Comparison of ENCODE assay signal across 14 cellular contexts in the genomic region with DNA sequence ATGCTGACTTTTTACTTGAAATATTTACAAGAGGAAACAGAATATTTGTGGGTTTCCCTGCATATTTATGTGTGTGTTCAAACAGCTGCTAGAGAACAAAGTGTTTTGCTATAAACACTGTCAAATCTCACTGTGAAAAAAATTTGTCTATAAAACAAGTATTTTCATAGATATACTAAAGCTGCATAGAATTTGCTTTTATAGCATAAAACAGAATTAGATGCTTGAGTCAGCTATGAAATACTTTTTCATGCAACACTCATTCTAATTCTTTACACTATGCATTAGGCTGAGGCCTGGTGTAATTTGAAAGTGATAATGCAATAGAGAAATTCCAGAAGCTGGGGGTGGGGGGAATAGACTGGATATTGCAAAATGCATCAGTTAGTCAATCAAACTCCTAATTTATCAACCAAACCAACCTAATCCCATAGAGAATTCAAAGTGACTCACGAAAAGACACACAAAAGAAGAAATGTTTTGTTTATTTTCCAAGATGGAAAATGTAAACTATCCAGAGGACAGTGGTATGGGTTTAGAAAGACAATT.
DNase-seq lines count a peak whose midpoint lies in the region; ATAC-seq and TF ChIP-seq lines count a peak whose summit lies in the region.
"Had no signal": no experiment of that assay in that cellular context is flagged by ENCODE, and none has a peak within 500 bp of the region (broad histone marks: within the 10 kb centered on the region; RNA-seq: fewer than 3 reads in every experiment).

No MANE protein-coding gene starts in this region.

- 0 out of 2 replicates have a peak, but pooled peaks cover 3% of the 10 kb centered on the region for H3K9me2 ChIP-seq in GM23248 (ENCODE audit: insufficient read depth)

- peak overlapping the region; percentile 70 for H3K27ac ChIP-seq in GM23248
- peak overlapping the region; percentile 72 for H3K27ac ChIP-seq in vagina
- H3K27ac ChIP-seq: HL-60 had no signal

- peak overlapping the region; percentile 39 for H3K4me2 ChIP-seq in GM23248 (ENCODE audit: unreplicated experiment)

- no peaks in the 10 kb centered on the region for H3K27me3 ChIP-seq in GM23248 (replicated peaks; ENCODE audit: insufficient read depth)
- no peaks in the 10 kb centered on the region for H3K27me3 ChIP-seq in vagina

- 7 to 14% methylated on average over 1 of the region's 1 CpG for WGBS in GM23248 (ENCODE audit: low coverage in 1 of 2, low lambda C conversion rate in 2 of 2, missing lambda C conversion rate in 2 of 2), 2 experiments

- H3K9me3 ChIP-seq in GM23248 (ENCODE audit: low read depth): no peaks in the 10 kb centered on the region
- H3K9me3 ChIP-seq in vagina: no peaks in the 10 kb centered on the region

- no peaks in the 10 kb centered on the region for H3K36me3 ChIP-seq in GM23248 (ENCODE audit: low read depth)
- H3K36me3 ChIP-seq in vagina: no peaks in the 10 kb centered on the region

- no peaks in the 10 kb centered on the region for H4K20me1 ChIP-seq in GM23248 (ENCODE audit: insufficient read depth)

- H3K79me2 ChIP-seq in GM23248 (ENCODE audit: insufficient read depth): no peaks in the 10 kb centered on the region

- no peak for ATAC-seq in GM19035 (IDR thresholded peaks at IDR 0.05; ENCODE audit: unreplicated experiment)
- ATAC-seq: activated CD8-positive, alpha-beta T cell treated with anti-CD3 and anti-CD28 coated beads for 36 hours; activated T-helper 17 cell treated with anti-CD3 and anti-CD28 coated beads, Interleukin-2, amount 50 U/mL, for 72 hours; stimulated activated naive CD8-positive, alpha-beta T cell treated with anti-CD3 and anti-CD28 coated beads, Interleukin-15, Interleukin-2, amounts not matched to agents 100 U/mL and 50 U/mL, for 24 hours had no signal

- TF ChIP-seq POLR2A in vagina (IDR thresholded peaks at IDR 0.05): no peak

- peaks cover 31% of the 10 kb centered on the region for H3F3A ChIP-seq in GM23248 (ENCODE audit: insufficient read depth)

- TF ChIP-seq CTCF in fibroblast of pulmonary artery (IDR thresholded peaks at IDR 0.05; ENCODE audit: low read length, missing control alignments) (no peak), vagina (IDR thresholded peaks at IDR 0.05) (no peak)

- 0 out of 2 replicates have a peak overlapping the region, but pooled peaks have one; percentile 6 for H2AFZ ChIP-seq in GM23248

- peak; percentile 84 for DNase-seq in GM23248
- DNase-seq in amniotic epithelial cell (ENCODE audit: low read depth): peak; percentile 94
- peak; percentile 61 for DNase-seq in fibroblast of pulmonary artery (ENCODE audit: low read depth)
- no peak for DNase-seq in vagina (ENCODE audit: extremely low spot score in 2 of 2)
- no peak for DNase-seq in stimulated activated CD8-positive, alpha-beta memory T cell treated with anti-CD3 and anti-CD28 coated beads, Interleukin-4, amount 100 ng/mL, for 48 hours
- DNase-seq in cerebellar cortex (ENCODE audit: low spot score): no peak
- DNase-seq: activated CD8-positive, alpha-beta T cell treated with anti-CD3 and anti-CD28 coated beads for 36 hours; amygdala; NCI-H1694; stimulated activated naive CD8-positive, alpha-beta T cell treated with anti-CD3 and anti-CD28 coated beads, Interleukin-15, Interleukin-2, amounts not matched to agents 100 U/mL and 50 U/mL, for 24 hours had no signal

- intact Hi-C loops in vagina (cut with DNase I): no loop called here

- in situ Hi-C loops in GM23248 (cut with MboI): no loop called here

- H3K4me1 ChIP-seq in GM23248 (ENCODE audit: insufficient read depth): peaks cover 32% of the 10 kb centered on the region
- H3K4me1 ChIP-seq in vagina: no peaks in the 10 kb centered on the region

- peak overlapping the region; percentile 23; the same call in 1 of the 2 replicates for H3K9ac ChIP-seq in GM23248

- H3K4me3 ChIP-seq in GM23248: no peak overlapping the region
- H3K4me3 ChIP-seq in fibroblast of pulmonary artery (replicated peaks; ENCODE audit: low read depth, low read length): no peak overlapping the region
- no peak overlapping the region for H3K4me3 ChIP-seq in vagina
- H3K4me3 ChIP-seq: skin epidermis had no signal

Comparison
In these comparisons a context has a peak if more than half of its experiments do, and no peak if none do; other contexts are left out.
1. DNase-seq: peak in GM23248 (single experiment), amniotic epithelial cell (single experiment) and fibroblast of pulmonary artery (single experiment); none in vagina (0 of 2), stimulated activated CD8-positive, alpha-beta memory T cell treated with anti-CD3 and anti-CD28 coated beads, Interleukin-4, amount 100 ng/mL, for 48 hours (single experiment) and cerebellar cortex (single experiment).